Comparison of ENCODE assay signal across 1 cellular context in genomic region chr18:23144628-23145027, GRCh38.
TF ChIP-seq lines count a peak whose summit lies in the region.

No MANE protein-coding gene starts in this region.

TF ChIP-seq in HepG2, 621 proteins besides CTCF, POLR2A, EP300 and RAD21:
- TF ChIP-seq ZNF629 (CRISPR knock-in tag; conservative IDR thresholded peaks at IDR 0.05) (peak; percentile 51; the same call in 1 of the 2 replicates), SYNCRIP (IDR thresholded peaks at IDR 0.05; ENCODE audit: insufficient read depth, low read depth, low read length) (no peak), TEAD2 (CRISPR knock-in tag; IDR thresholded peaks at IDR 0.05) (no peak)
